In the genomic region with DNA sequence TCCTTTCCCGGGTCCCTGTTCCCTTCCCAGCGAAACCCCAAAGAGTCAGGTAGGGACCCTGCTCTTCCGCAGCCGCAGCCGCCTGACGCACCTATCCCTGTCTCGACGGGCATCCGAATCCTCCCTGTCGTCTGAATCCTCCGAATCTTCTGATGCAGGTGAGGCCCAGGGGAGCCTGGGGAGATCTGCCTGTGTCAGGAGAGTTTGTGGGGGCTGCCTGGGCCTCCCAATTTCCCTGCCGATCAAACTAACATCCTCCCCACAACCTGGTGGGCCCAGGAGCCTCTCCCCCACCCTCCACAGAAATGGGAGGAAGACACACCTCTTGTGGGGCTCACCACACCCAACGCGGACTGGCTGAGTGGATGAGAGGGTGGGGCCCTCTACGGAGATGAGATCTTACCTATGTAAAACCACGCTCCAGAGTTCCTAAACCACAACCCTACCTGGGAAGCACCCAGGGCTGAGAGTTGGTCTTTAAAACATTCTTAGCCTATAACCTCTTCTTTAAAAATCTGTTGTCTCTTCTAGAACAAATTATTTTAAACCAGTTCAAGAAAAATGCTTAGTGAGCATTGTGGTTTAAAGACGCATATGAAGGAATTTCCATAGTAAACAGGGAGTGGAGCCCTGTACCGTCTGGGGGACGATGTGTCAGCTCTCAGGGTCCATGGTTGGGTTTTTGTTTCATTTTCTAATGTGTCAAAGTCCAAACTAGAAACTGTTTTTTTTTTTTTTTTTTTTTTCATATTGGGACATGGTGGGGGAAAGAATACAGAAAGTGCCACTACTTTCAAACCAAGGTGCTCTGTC, we compare ENCODE assay signal across 8 cellular contexts. TPM values are rescaled to one million over a fixed set of nuclear protein-coding genes. Genes with fewer than 3 reads are reported as not detected.
DNase-seq lines count a peak whose midpoint lies in the region; ATAC-seq and TF ChIP-seq lines count a peak whose summit lies in the region.

No MANE protein-coding gene starts in this region.

- POLR2A ChIA-PET in activated B cell treated with CpG ODN at 0.5 μM for 24 hours (lab: Charles Lee): interaction anchor here (0.6 to 2.9 kb wide), 5 partner anchors 10 to 47 kb away, joined by 4 to 17 read pairs (median 11); partner anchors contain the start of genes AP5S1 and CENPB

- no peaks in the 10 kb centered on the region; the same call in 1 of the 2 replicates for H3K36me3 ChIP-seq in GM23248 (ENCODE audit: low read depth)

- H3K9me3 ChIP-seq in GM23248 (ENCODE audit: low read depth): no peaks in the 10 kb centered on the region

- no peaks in the 10 kb centered on the region for H3F3A ChIP-seq in GM23248 (ENCODE audit: insufficient read depth)

- H3K4me1 ChIP-seq in GM23248 (ENCODE audit: insufficient read depth): 0 out of 2 replicates have a peak, but pooled peaks cover 12% of the 10 kb centered on the region

- DNase-seq in A172 (ENCODE audit: low spot score) (peak; percentile 46), GM23248 (no peak), activated B cell treated with CpG ODN at 0.5 μM for 24 hours (no peak), fibroblast of pulmonary artery (ENCODE audit: low read depth) (no peak), pons (ENCODE audit: low spot score) (no peak)
- peak; percentile 39 for DNase-seq in stimulated activated naive CD4-positive, alpha-beta T cell treated with Interleukin-2 at 50 U/mL for 16 hours (lab: John Stamatoyannopoulos, UW)

- H3K27ac ChIP-seq in GM23248: no peak overlapping the region

- in situ Hi-C loops in GM23248 (cut with MboI): no loop called here

- no peaks in the 10 kb centered on the region for H3K27me3 Mint-ChIP-seq in activated B cell treated with CpG ODN at 0.5 μM for 24 hours

- H3K4me3 ChIP-seq in GM23248: peak overlapping the region; percentile 85
- peak overlapping the region; percentile 93 for H3K4me3 ChIP-seq in fibroblast of pulmonary artery (replicated peaks; ENCODE audit: low read depth, low read length)

- no peaks in the 10 kb centered on the region for H3K9me2 ChIP-seq in GM23248 (ENCODE audit: insufficient read depth)

- H4K20me1 ChIP-seq in GM23248 (ENCODE audit: insufficient read depth): no peaks in the 10 kb centered on the region

- H3K27ac Mint-ChIP-seq in activated B cell treated with CpG ODN at 0.5 μM for 24 hours: peak overlapping the region; percentile 93

- peak overlapping the region; percentile 78 for H3K4me3 Mint-ChIP-seq in activated B cell treated with CpG ODN at 0.5 μM for 24 hours

- WGBS in GM23248 (ENCODE audit: low coverage in 1 of 2, low lambda C conversion rate in 2 of 2, missing lambda C conversion rate in 2 of 2), 2 experiments: 55 to 56% methylated on average over 15 to 19 of the region's 19 CpGs

- H3K9ac ChIP-seq in GM23248: peak overlapping the region; percentile 94

- ATAC-seq in activated B cell treated with CpG ODN at 0.5 μM for 24 hours (ENCODE audit: low read depth) (no peak), HG02973 (IDR thresholded peaks at IDR 0.05; ENCODE audit: unreplicated experiment) (no peak), GM19452 (IDR thresholded peaks at IDR 0.05; ENCODE audit: unreplicated experiment) (no peak)

- no peak overlapping the region for H2AFZ ChIP-seq in GM23248

- no peaks in the 10 kb centered on the region for H3K27me3 ChIP-seq in GM23248 (replicated peaks; ENCODE audit: insufficient read depth)

- H3K4me2 ChIP-seq in GM23248 (ENCODE audit: unreplicated experiment): peak overlapping the region; percentile 75

- no peaks in the 10 kb centered on the region for H3K9me3 Mint-ChIP-seq in activated B cell treated with CpG ODN at 0.5 μM for 24 hours

- peaks cover 63% of the 10 kb centered on the region for H3K4me1 Mint-ChIP-seq in activated B cell treated with CpG ODN at 0.5 μM for 24 hours

- TF ChIP-seq CTCF in activated B cell treated with CpG ODN at 0.5 μM for 24 hours (IDR thresholded peaks at IDR 0.05): no peak
- no peak for TF ChIP-seq CTCF in fibroblast of pulmonary artery (IDR thresholded peaks at IDR 0.05; ENCODE audit: low read length, missing control alignments)

- H3K36me3 Mint-ChIP-seq in activated B cell treated with CpG ODN at 0.5 μM for 24 hours (ENCODE audit: low read depth): peaks cover 22% of the 10 kb centered on the region

- CTCF ChIA-PET in activated B cell treated with CpG ODN at 0.5 μM for 24 hours (lab: Charles Lee): interaction anchor here (0.7 kb wide), 1 partner anchor 23 kb away, joined by 4 read pairs; the partner anchor contains the start of gene AP5S1

- intact Hi-C loops in activated B cell treated with CpG ODN at 0.5 μM for 24 hours (cut with micrococcal nuclease): loop anchor here (2.0 to 5.0 kb wide), 2 partner anchors 49 to 90 kb away; partner anchors contain the start of genes MAVS and PANK2

- H3K79me2 ChIP-seq in GM23248 (ENCODE audit: insufficient read depth): peaks cover 41% of the 10 kb centered on the region

RNA-seq across cellular contexts. Expression of gene CDC25B, which starts 1.7 kb away (rescaled TPM):
- total RNA-seq in A172 (2014; rRNA removed; shearing (Covaris generic)): 63.0 and 65.5 TPM in 2 replicates
- total RNA-seq in GM23248 (2014; rRNA removed; shearing (Covaris generic)): 20.1 and 22.9 TPM in 2 replicates
- 16.3 and 18.2 TPM in 2 replicates for polyA plus RNA-seq in GM23248 (2016; fragmentation: Nextera tagmentation; extraction: Ambion mirVana)
- 21.6 and 24.3 TPM in 2 replicates for total RNA-seq in activated B cell treated with CpG ODN at 0.5 μM for 24 hours

RNA-seq across cellular contexts. Expression of gene CENPB, which starts 11.3 kb away (rescaled TPM):
- total RNA-seq in A172 (2014; rRNA removed; shearing (Covaris generic)): 94.1 and 129 TPM in 2 replicates
- total RNA-seq in GM23248 (2014; rRNA removed; shearing (Covaris generic)): 134 and 153 TPM in 2 replicates
- polyA plus RNA-seq in GM23248 (2016; fragmentation: Nextera tagmentation; extraction: Ambion mirVana): 4.5 and 4.6 TPM in 2 replicates
- total RNA-seq in activated B cell treated with CpG ODN at 0.5 μM for 24 hours: 50.1 and 51.7 TPM in 2 replicates

RNA-seq across cellular contexts. Expression of gene SPEF1, which starts 16.6 kb away (rescaled TPM):
- total RNA-seq in A172 (2014; rRNA removed; shearing (Covaris generic)): 0.67 TPM in 1 of 2 replicates, not detected in the other
- total RNA-seq in GM23248 (2014; rRNA removed; shearing (Covaris generic)): not detected in 2 replicates
- polyA plus RNA-seq in GM23248 (2016; fragmentation: Nextera tagmentation; extraction: Ambion mirVana): 0.11 TPM in 1 of 2 replicates, not detected in the other
- not detected in 2 replicates for total RNA-seq in activated B cell treated with CpG ODN at 0.5 μM for 24 hours

RNA-seq across cellular contexts. Expression of gene AP5S1, which starts 22.5 kb away (rescaled TPM):
- 22.6 and 27.7 TPM in 2 replicates for total RNA-seq in A172 (2014; rRNA removed; shearing (Covaris generic))
- total RNA-seq in GM23248 (2014; rRNA removed; shearing (Covaris generic)): 24.8 and 25.0 TPM in 2 replicates
- 20.5 and 22.6 TPM in 2 replicates for polyA plus RNA-seq in GM23248 (2016; fragmentation: Nextera tagmentation; extraction: Ambion mirVana)
- 13.4 and 13.5 TPM in 2 replicates for total RNA-seq in activated B cell treated with CpG ODN at 0.5 μM for 24 hours

RNA-seq across cellular contexts. Expression of gene ADISSP, which starts 30.2 kb away (rescaled TPM):
- 108 and 110 TPM in 2 replicates for total RNA-seq in A172 (2014; rRNA removed; shearing (Covaris generic))
- 44.9 and 49.1 TPM in 2 replicates for total RNA-seq in GM23248 (2014; rRNA removed; shearing (Covaris generic))
- 62.6 and 65.4 TPM in 2 replicates for polyA plus RNA-seq in GM23248 (2016; fragmentation: Nextera tagmentation; extraction: Ambion mirVana)
- total RNA-seq in activated B cell treated with CpG ODN at 0.5 μM for 24 hours: 29.9 and 31.1 TPM in 2 replicates

Comparison
In these comparisons a context has a peak if more than half of its experiments do, and no peak if none do; other contexts are left out.
1. DNase-seq: peak in A172 (single experiment) and stimulated activated naive CD4-positive, alpha-beta T cell treated with Interleukin-2 at 50 U/mL for 16 hours (single experiment); none in GM23248 (single experiment), activated B cell treated with CpG ODN at 0.5 μM for 24 hours (single experiment), fibroblast of pulmonary artery (single experiment) and pons (single experiment).